12 cellular contexts compared by ENCODE assay signal in the genomic region with DNA sequence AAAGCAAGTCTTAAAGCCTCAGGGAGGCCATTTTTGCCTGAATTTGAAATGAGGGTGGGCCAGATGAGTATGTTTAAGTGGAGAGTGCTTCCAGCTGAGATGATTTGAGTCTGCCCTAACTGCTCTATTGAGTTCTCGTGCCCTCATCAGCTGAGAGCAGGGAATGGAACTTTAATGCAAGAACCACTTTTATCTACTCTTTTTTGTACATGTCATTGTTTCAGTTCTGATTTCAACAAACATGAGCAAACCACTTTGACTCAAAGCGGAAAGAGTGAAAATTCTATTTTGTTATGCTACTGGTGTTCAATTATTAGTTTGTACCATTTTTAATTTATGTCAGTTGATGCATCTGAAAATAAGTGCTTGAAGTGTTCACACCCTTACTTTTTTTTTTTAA. TPM values are rescaled to one million over a fixed set of nuclear protein-coding genes. Genes with fewer than 3 reads are reported as not detected.
DNase-seq lines count a peak whose midpoint lies in the region; ATAC-seq and TF ChIP-seq lines count a peak whose summit lies in the region.
"Had no signal": no experiment of that assay in that cellular context is flagged by ENCODE, and none has a peak within 500 bp of the region (broad histone marks: within the 10 kb centered on the region; RNA-seq: fewer than 3 reads in every experiment).

No MANE protein-coding gene starts in this region.

- H3K27me3 Mint-ChIP-seq in CD8-positive, alpha-beta T cell (ENCODE audit: low read depth) = no peaks in the 10 kb centered on the region

- no peak overlapping the region for H3K4me3 Mint-ChIP-seq in CD8-positive, alpha-beta T cell
- H3K4me3 Mint-ChIP-seq: CD14-positive monocyte had no signal

- no peak overlapping the region for H3K4me3 ChIP-seq in GM12864 (ENCODE audit: low read depth, low read length)
- H3K4me3 ChIP-seq in CD8-positive, alpha-beta T cell (ENCODE audit: low read depth, low read length) = no peak overlapping the region

- no peaks in the 10 kb centered on the region for H3K4me1 ChIP-seq in CD8-positive, alpha-beta T cell (ENCODE audit: insufficient read depth, low read length)

- no peak overlapping the region for H3K27ac ChIP-seq in CD8-positive, alpha-beta T cell (ENCODE audit: low read depth, low read length)

- no peaks in the 10 kb centered on the region for H3K9me3 Mint-ChIP-seq in CD8-positive, alpha-beta T cell
- H3K9me3 Mint-ChIP-seq: CD14-positive monocyte had no signal

- H3K9me3 ChIP-seq in CD8-positive, alpha-beta T cell (ENCODE audit: low read length) = no peaks in the 10 kb centered on the region

- CTCF ChIA-PET in CD8-positive, alpha-beta T cell (lab: Charles Lee) = no interaction called here

- DNase-seq in GM12864 (ENCODE audit: low read depth) = peak; percentile 16
- DNase-seq in activated gamma-delta T cell treated with Interleukin-2 at 50 U/mL for 16 hours = no peak
- no peak for DNase-seq in C1 segment of cervical spinal cord (lab: John Stamatoyannopoulos, UW)
- DNase-seq in epidermal melanocyte (ENCODE audit: insufficient read length, low spot score) = no peak
- no peak for DNase-seq in CD8-positive, alpha-beta T cell
- DNase-seq: activated CD4-positive, CD25-positive, alpha-beta regulatory T cell; amygdala; NCI-H226 had no signal

- ATAC-seq in GM18907 (IDR thresholded peaks at IDR 0.05; ENCODE audit: unreplicated experiment) (peak; percentile 79), HG02610 (IDR thresholded peaks at IDR 0.05; ENCODE audit: unreplicated experiment) (peak; percentile 91), HG03558 (IDR thresholded peaks at IDR 0.05; ENCODE audit: extremely low read depth, unreplicated experiment) (peak; percentile 74)
- ATAC-seq in CD8-positive, alpha-beta T cell = no peak

- no peaks in the 10 kb centered on the region for H3K27me3 ChIP-seq in CD8-positive, alpha-beta T cell (ENCODE audit: insufficient read depth, low read length)

- POLR2A ChIA-PET in CD8-positive, alpha-beta T cell (lab: Charles Lee) = no interaction called here

- H3K36me3 ChIP-seq in CD8-positive, alpha-beta T cell (ENCODE audit: insufficient read depth, low read length) = no peaks in the 10 kb centered on the region

- no peak overlapping the region for H3K27ac Mint-ChIP-seq in CD8-positive, alpha-beta T cell
- H3K27ac Mint-ChIP-seq: CD14-positive monocyte had no signal

- TF ChIP-seq CTCF in GM12864 (IDR thresholded peaks at IDR 0.05; ENCODE audit: low read depth, low read length, missing control alignments) = no peak
- no peak for TF ChIP-seq CTCF in CD8-positive, alpha-beta T cell (IDR thresholded peaks at IDR 0.05)

- peaks cover 3% of the 10 kb centered on the region for H3K4me1 Mint-ChIP-seq in CD8-positive, alpha-beta T cell (ENCODE audit: low read depth)
- H3K4me1 Mint-ChIP-seq: CD14-positive monocyte had no signal

- H3K36me3 Mint-ChIP-seq in CD8-positive, alpha-beta T cell = peaks cover 22% of the 10 kb centered on the region

- intact Hi-C loops in CD8-positive, alpha-beta T cell (cut with DNase I, micrococcal nuclease) = no loop called here

RNA-seq across cellular contexts. Expression of a gene that starts 35.8 kb away (rescaled TPM):
- 1 to 10 TPM; 4.9 to 5.6 TPM for total RNA-seq in CD8-positive, alpha-beta T cell

RNA-seq across cellular contexts. Expression of a gene that starts 51.5 kb away (rescaled TPM):
- total RNA-seq in CD8-positive, alpha-beta T cell = 10 to 100 TPM; 34.2 to 45.9 TPM
